ENCODE assay signal across 8 cellular contexts in genomic region chr7:97835296-97836138, GRCh38. TPM values are rescaled to one million over a fixed set of nuclear protein-coding genes. Genes with fewer than 3 reads are reported as not detected.
DNase-seq lines count a peak whose midpoint lies in the region; ATAC-seq, FAIRE-seq and TF ChIP-seq lines count a peak whose summit lies in the region.

No MANE protein-coding gene starts in this region.

- no peaks in the 10 kb centered on the region for H3K36me3 Mint-ChIP-seq in activated naive CD8-positive, alpha-beta T cell treated with anti-CD3 and anti-CD28 coated beads, Interleukin-2, amount 50 U/mL, for 24 hours (ENCODE audit: low read depth)

- H3K4me3 Mint-ChIP-seq in activated naive CD8-positive, alpha-beta T cell treated with anti-CD3 and anti-CD28 coated beads, Interleukin-2, amount 50 U/mL, for 24 hours: no peak overlapping the region

- intact Hi-C loops in left cardiac atrium (cut with DNase I): loop anchor here (2.0 to 10.0 kb wide), 4 partner anchors 331 to 731 kb away; no protein-coding TSS in a partner anchor

- no peak overlapping the region for H3K27ac Mint-ChIP-seq in activated naive CD8-positive, alpha-beta T cell treated with anti-CD3 and anti-CD28 coated beads, Interleukin-2, amount 50 U/mL, for 24 hours

- peak; percentile 81 for FAIRE-seq in H54 (lab: Jason Lieb, UNC)

- no peak overlapping the region for H3K4me3 ChIP-seq in retinal pigment epithelial cell (ENCODE audit: low read length)

- H3K27me3 Mint-ChIP-seq in activated naive CD8-positive, alpha-beta T cell treated with anti-CD3 and anti-CD28 coated beads, Interleukin-2, amount 50 U/mL, for 24 hours: peaks cover 14% of the 10 kb centered on the region

- peak; percentile 71 for TF ChIP-seq CTCF in retinal pigment epithelial cell (conservative IDR thresholded peaks at IDR 0.05; ENCODE audit: low read depth, low read length)

- no peaks in the 10 kb centered on the region for H3K4me1 Mint-ChIP-seq in activated naive CD8-positive, alpha-beta T cell treated with anti-CD3 and anti-CD28 coated beads, Interleukin-2, amount 50 U/mL, for 24 hours

- no peak for ATAC-seq in activated naive CD8-positive, alpha-beta T cell treated with anti-CD3 and anti-CD28 coated beads, Interleukin-2, amount 50 U/mL, for 24 hours
- ATAC-seq in left cardiac atrium: peak; percentile 51 to 65

- H3K9me3 Mint-ChIP-seq in activated naive CD8-positive, alpha-beta T cell treated with anti-CD3 and anti-CD28 coated beads, Interleukin-2, amount 50 U/mL, for 24 hours: no peaks in the 10 kb centered on the region

- TF ChIP-seq POLR2A in H54 (IDR thresholded peaks at IDR 0.05; ENCODE audit: low read depth, low read length): no peak

- DNase-seq in GM04503 (ENCODE audit: low read depth) (peak; percentile 8), H54 (ENCODE audit: insufficient read length, low spot score) (peak; percentile 13), NAMALWA (ENCODE audit: low spot score) (peak; percentile 84), SKM-1 treated with dmso at 0.1 percent for 144 hours (lab: John Stamatoyannopoulos, UW; ENCODE audit: unreplicated experiment) (peak; percentile 45), left cardiac atrium (peak; percentile 73), retinal pigment epithelial cell (ENCODE audit: low read depth) (peak; percentile 9), cerebellar nuclear complex (lab: John Stamatoyannopoulos, UW) (no peak)
- peak; percentile 68 for DNase-seq in activated naive CD8-positive, alpha-beta T cell treated with anti-CD3 and anti-CD28 coated beads, Interleukin-2, amount 50 U/mL, for 24 hours

RNA-seq across cellular contexts. Expression of gene ASNS, which starts 36.7 kb away (rescaled TPM):
- total RNA-seq in left cardiac atrium: 10 to 100 TPM; 10.1 to 17.9 TPM

Comparison
In these comparisons a context has a peak if more than half of its experiments do, and no peak if none do; other contexts are left out.
1. DNase-seq: peak in GM04503 (single experiment), H54 (single experiment), NAMALWA (single experiment), SKM-1 treated with dmso at 0.1 percent for 144 hours (single experiment), activated naive CD8-positive, alpha-beta T cell treated with anti-CD3 and anti-CD28 coated beads, Interleukin-2, amount 50 U/mL, for 24 hours (single experiment), left cardiac atrium (single experiment) and retinal pigment epithelial cell (single experiment); none in cerebellar nuclear complex (0 of 2).